Comparison of ENCODE assay signal across 9 cellular contexts in the genomic region with DNA sequence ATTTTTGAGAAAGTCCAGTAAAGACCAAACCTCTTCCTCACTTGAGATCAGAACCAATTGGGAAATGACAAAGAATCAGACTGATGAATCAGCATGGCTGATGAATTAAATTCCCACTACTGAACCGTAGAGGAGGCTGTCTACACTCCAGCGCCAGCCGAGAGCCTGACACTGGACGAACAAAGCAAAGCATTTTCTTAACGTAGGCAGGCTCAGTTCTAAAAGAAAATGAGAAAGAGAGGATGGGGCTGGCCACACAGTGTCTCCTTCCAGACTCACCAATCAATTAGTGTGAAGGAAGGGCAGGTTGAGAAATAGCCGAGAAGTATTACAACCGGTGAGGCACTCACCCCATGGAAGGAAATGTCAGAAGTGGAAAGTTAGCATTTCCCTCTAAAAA. TPM values are rescaled to one million over a fixed set of nuclear protein-coding genes. Genes with fewer than 3 reads are reported as not detected.
DNase-seq lines count a peak whose midpoint lies in the region; ATAC-seq and TF ChIP-seq lines count a peak whose summit lies in the region.
"Had no signal": no experiment of that assay in that cellular context is flagged by ENCODE, and none has a peak within 500 bp of the region (broad histone marks: within the 10 kb centered on the region; RNA-seq: fewer than 3 reads in every experiment).

No MANE protein-coding gene starts in this region.

- TF ChIP-seq POLR2A in heart left ventricle (IDR thresholded peaks at IDR 0.05) = no peak

- no peak overlapping the region for H3K4me3 Mint-ChIP-seq in stimulated activated naive CD8-positive, alpha-beta T cell treated with anti-CD3 and anti-CD28 coated beads, Interleukin-15, amount 100 ng/mL, for 72 hours
- no peak overlapping the region for H3K4me3 Mint-ChIP-seq in H9

- no peaks in the 10 kb centered on the region for H3K27me3 Mint-ChIP-seq in stimulated activated naive CD8-positive, alpha-beta T cell treated with anti-CD3 and anti-CD28 coated beads, Interleukin-15, amount 100 ng/mL, for 72 hours
- no peaks in the 10 kb centered on the region; the same call in 1 of the 2 replicates for H3K27me3 Mint-ChIP-seq in H9 (ENCODE audit: low read depth)

- TF ChIP-seq CTCF in heart left ventricle (IDR thresholded peaks at IDR 0.05) (peak in 3 of 12 donors; percentile 21 to 33 (median 31)), parathyroid adenoma (IDR thresholded peaks at IDR 0.05) (peak; percentile 27), OCI-LY7 (conservative IDR thresholded peaks at IDR 0.05; ENCODE audit: low read length) (no peak), H9 (conservative IDR thresholded peaks at IDR 0.05) (no peak)

- H3K9ac ChIP-seq in adipocyte (ENCODE audit: low read length) = peak overlapping the region; percentile 23
- H3K9ac ChIP-seq in parathyroid adenoma = no peak overlapping the region
- H3K9ac ChIP-seq in H9 (ENCODE audit: extremely low read depth, insufficient read length, low read length) = no peak overlapping the region

- no peak overlapping the region for H3K56ac ChIP-seq in H9 (ENCODE audit: insufficient read length, low read depth, low read length)

- peak; percentile 42 to 66 (median 50) for ATAC-seq in heart left ventricle
- ATAC-seq in stimulated activated naive CD8-positive, alpha-beta T cell treated with anti-CD3 and anti-CD28 coated beads, Interleukin-15, amount 100 ng/mL, for 72 hours = no peak

- POLR2A ChIA-PET in OCI-LY7 (lab: Charles Lee) = interaction anchor here (0.6 kb wide), 1 partner anchor 148 kb away, joined by 5 read pairs; no protein-coding TSS in a partner anchor

- H3K14ac ChIP-seq in H9 (ENCODE audit: insufficient read depth, low read length) = no peak overlapping the region

- in situ Hi-C loops in ACHN (cut with HindIII; ENCODE audit: low pct_ligation_motif_present, low pct_unique_long_range_greater_than_20kb, low sequenced_read_pairs) = no loop called here

- CTCF ChIA-PET in OCI-LY7 (lab: Charles Lee; ENCODE audit: unreplicated experiment) = no interaction called here

- H3T11ph ChIP-seq in H9 (ENCODE audit: low read length) = no peak overlapping the region

- 36 to 49% (median 40%) methylated on average over 7 of the region's 7 CpGs for WGBS in heart left ventricle, 4 donors
- WGBS in H9 (ENCODE audit: extremely low coverage, insufficient read length, low lambda C conversion rate) = no CpG with 5 or more reads among the region's 7 CpGs

- H3K4me3 ChIP-seq in adipocyte (ENCODE audit: low read length) (peak overlapping the region; percentile 28), heart left ventricle (peak overlapping the region in 4 of 12 donors; percentile 1 to 32 (median 20)), parathyroid adenoma (ENCODE audit: low read depth, low read length) (no peak overlapping the region), OCI-LY7 (ENCODE audit: low read depth, low read length, poor library complexity, severe bottlenecking) (no peak overlapping the region)

- H3K9me3 Mint-ChIP-seq in stimulated activated naive CD8-positive, alpha-beta T cell treated with anti-CD3 and anti-CD28 coated beads, Interleukin-15, amount 100 ng/mL, for 72 hours = no peaks in the 10 kb centered on the region
- H3K9me3 Mint-ChIP-seq in H9 = no peaks in the 10 kb centered on the region

- no peak overlapping the region for H2BK12ac ChIP-seq in H9 (ENCODE audit: insufficient read length, low read depth, low read length)

- H3K79me2 ChIP-seq in parathyroid adenoma = peaks cover 11% of the 10 kb centered on the region
- no peaks in the 10 kb centered on the region for H3K79me2 ChIP-seq in OCI-LY7 (ENCODE audit: insufficient read depth, low read depth, low read length)
- H3K79me2 ChIP-seq in H9 (ENCODE audit: insufficient read depth, low read length) = no peaks in the 10 kb centered on the region

- H4K5ac ChIP-seq in H9 (ENCODE audit: insufficient read length, low read depth, low read length) = no peak overlapping the region

- H2AFZ ChIP-seq in parathyroid adenoma (peak overlapping the region; percentile 17), OCI-LY7 (ENCODE audit: low read length) (no peak overlapping the region), H9 (ENCODE audit: low read length) (no peak overlapping the region)

- no peak overlapping the region for H2BK20ac ChIP-seq in H9 (ENCODE audit: low read depth, low read length, poor library complexity, severe bottlenecking)

- no peak overlapping the region for H4K8ac ChIP-seq in H9 (replicated peaks; ENCODE audit: insufficient read length, low read depth, low read length)

- H4K91ac ChIP-seq in H9 (ENCODE audit: insufficient read length, low read depth, low read length) = no peak overlapping the region

- no peaks in the 10 kb centered on the region for H3K23me2 ChIP-seq in H9 (ENCODE audit: insufficient read length, low read depth, low read length, poor library complexity, severe bottlenecking)

- H3K9me3 ChIP-seq in adipocyte (ENCODE audit: control insufficient read depth, low read length) (no peaks in the 10 kb centered on the region), heart left ventricle (no peaks in the 10 kb centered on the region), parathyroid adenoma (ENCODE audit: control insufficient read depth, low read length) (no peaks in the 10 kb centered on the region), OCI-LY7 (ENCODE audit: low read length) (no peaks in the 10 kb centered on the region), H9 (ENCODE audit: control insufficient read depth, low read depth, low read length) (no peaks in the 10 kb centered on the region)

- peak; percentile 84 for DNase-seq in ACHN
- peak; percentile 40 for DNase-seq in adipocyte (ENCODE audit: low read depth)
- DNase-seq in heart left ventricle = no peak
- no peak for DNase-seq in OCI-LY7 (ENCODE audit: low spot score)
- DNase-seq in activated T-cell treated with anti-CD3 and anti-CD28 coated beads for 4 hours = no peak
- no peak for DNase-seq in stimulated activated naive CD8-positive, alpha-beta T cell treated with anti-CD3 and anti-CD28 coated beads, Interleukin-15, amount 100 ng/mL, for 72 hours
- no peak for DNase-seq in H9
- DNase-seq: retina had no signal

- H3K4me1 Mint-ChIP-seq in stimulated activated naive CD8-positive, alpha-beta T cell treated with anti-CD3 and anti-CD28 coated beads, Interleukin-15, amount 100 ng/mL, for 72 hours = peaks cover 8% of the 10 kb centered on the region
- no peaks in the 10 kb centered on the region for H3K4me1 Mint-ChIP-seq in H9

- no peak overlapping the region for H3K27ac Mint-ChIP-seq in stimulated activated naive CD8-positive, alpha-beta T cell treated with anti-CD3 and anti-CD28 coated beads, Interleukin-15, amount 100 ng/mL, for 72 hours
- H3K27ac Mint-ChIP-seq in H9 = peak overlapping the region in 1 of 3 experiments; percentile 13; a peak in 1 of 7 replicates

- BruUV-seq in OCI-LY7 (replicated peaks; lab: Mats Ljungman, UMichigan) = no TSS peak

- no peaks in the 10 kb centered on the region for H3K27me3 ChIP-seq in adipocyte (replicated peaks; ENCODE audit: control insufficient read depth, insufficient read depth, low read length)
- H3K27me3 ChIP-seq in heart left ventricle = no peaks in the 10 kb centered on the region
- no peaks in the 10 kb centered on the region for H3K27me3 ChIP-seq in parathyroid adenoma (ENCODE audit: control insufficient read depth, insufficient read depth, low read length)
- H3K27me3 ChIP-seq in H9 (ENCODE audit: insufficient read depth, low read length) = no peaks in the 10 kb centered on the region

- H3K36me3 ChIP-seq in adipocyte (ENCODE audit: control insufficient read depth, insufficient read depth, low read length, severe bottlenecking) (no peaks in the 10 kb centered on the region), heart left ventricle (no peaks in the 10 kb centered on the region), parathyroid adenoma (ENCODE audit: control insufficient read depth, insufficient read depth, low read length) (no peaks in the 10 kb centered on the region), OCI-LY7 (ENCODE audit: insufficient read depth, low read length) (no peaks in the 10 kb centered on the region)

- H2AK5ac ChIP-seq in H9 (ENCODE audit: insufficient read length, low read length) = no peak overlapping the region

- no peaks in the 10 kb centered on the region for H3K36me3 Mint-ChIP-seq in H9 (ENCODE audit: insufficient read depth in 1 of 3, low read depth in 3 of 3)

- H3K27ac ChIP-seq in heart left ventricle (peak overlapping the region; percentile 4 to 93 (median 56)), parathyroid adenoma (peak overlapping the region; percentile 76), OCI-LY7 (ENCODE audit: low read depth, low read length, poor library complexity, severe bottlenecking) (no peak overlapping the region), H9 (ENCODE audit: insufficient read length, low read depth, low read length) (no peak overlapping the region)

- H4K20me1 ChIP-seq in OCI-LY7 (ENCODE audit: insufficient read depth, low read length) (no peaks in the 10 kb centered on the region), H9 (ENCODE audit: control insufficient read depth, insufficient read depth, insufficient read length) (no peaks in the 10 kb centered on the region)

- H3K79me1 ChIP-seq in H9 (ENCODE audit: insufficient read depth, low read depth, low read length, poor library complexity, severe bottlenecking) = no peaks in the 10 kb centered on the region

- no peak overlapping the region for H2BK15ac ChIP-seq in H9 (ENCODE audit: low read depth, low read length)

- peaks cover 28% of the 10 kb centered on the region for H3K4me1 ChIP-seq in adipocyte (ENCODE audit: control insufficient read depth, insufficient read depth, low read length)
- H3K4me1 ChIP-seq in heart left ventricle = peaks cover 0 to 55% (median 8%) of the 10 kb centered on the region in 12 donors
- peaks cover 23% of the 10 kb centered on the region for H3K4me1 ChIP-seq in parathyroid adenoma
- H3K4me1 ChIP-seq in OCI-LY7 (ENCODE audit: insufficient read depth, low read length, poor library complexity, severe bottlenecking) = no peaks in the 10 kb centered on the region
- H3K4me1 ChIP-seq in H9 (ENCODE audit: insufficient read depth, low read length) = no peaks in the 10 kb centered on the region

- no peaks in the 10 kb centered on the region for H3K9me2 ChIP-seq in OCI-LY7 (ENCODE audit: insufficient read depth, low read length)

- no peak overlapping the region for H3K4ac ChIP-seq in H9 (ENCODE audit: low read depth, low read length)

- intact Hi-C loops in heart left ventricle (cut with DNase I) = loop anchor here in 1 of 10 donors (5.0 kb wide), 1 partner anchor 35 kb away; no protein-coding TSS in a partner anchor
- intact Hi-C loops in OCI-LY7 (cut with micrococcal nuclease; ENCODE audit: unreplicated experiment) = no loop called here

- no peak overlapping the region for H2BK120ac ChIP-seq in H9 (ENCODE audit: low read depth, low read length, poor library complexity, severe bottlenecking)

- no peak overlapping the region for H2BK5ac ChIP-seq in H9 (ENCODE audit: insufficient read length, low read length)

- H3K4me2 ChIP-seq in parathyroid adenoma (ENCODE audit: low read length) (no peak overlapping the region), OCI-LY7 (ENCODE audit: low read length) (no peak overlapping the region), H9 (ENCODE audit: insufficient read depth, insufficient read length, low read length) (no peak overlapping the region)

- H3K18ac ChIP-seq in H9 (ENCODE audit: insufficient read length, low read depth, low read length) = no peak overlapping the region

- H3K23ac ChIP-seq in H9 (ENCODE audit: insufficient read length, low read depth, low read length) = no peak overlapping the region

RNA-seq across cellular contexts. Expression of a gene that starts 49.4 kb away (rescaled TPM):
- total RNA-seq in heart left ventricle (10 to 100 TPM; 20.9 to 52.0 (median 24.6) TPM), OCI-LY7 (2022) (not detected in 2 replicates), H9 (2021) (2.8 and 3.9 TPM in 2 replicates)
- polyA plus RNA-seq in heart left ventricle = 1 to 10 TPM; 5.5 to 9.1 TPM
- not detected in 2 replicates for total RNA-seq in OCI-LY7 (2014; rRNA removed; shearing (Covaris generic))

RNA-seq across cellular contexts. Expression of a gene that starts 49.4 kb away (rescaled TPM):
- total RNA-seq in heart left ventricle (10 to 100 TPM; 12.8 to 28.4 (median 20.1) TPM), OCI-LY7 (2022) (8.8 and 10.2 TPM in 2 replicates), H9 (2021) (18.6 and 20.3 TPM in 2 replicates)
- polyA plus RNA-seq in heart left ventricle = 10 to 100 TPM in 1 of 2 donors, 1 to 10 TPM in 1; 4.3 to 16.8 TPM
- total RNA-seq in OCI-LY7 (2014; rRNA removed; shearing (Covaris generic)) = 11.1 and 13.0 TPM in 2 replicates

Comparison
In these comparisons a context has a peak if more than half of its experiments do, and no peak if none do; other contexts are left out.
1. DNase-seq: peak in ACHN (single experiment) and adipocyte (single experiment); none in heart left ventricle (0 of 5), OCI-LY7 (single experiment), activated T-cell treated with anti-CD3 and anti-CD28 coated beads for 4 hours (single experiment), stimulated activated naive CD8-positive, alpha-beta T cell treated with anti-CD3 and anti-CD28 coated beads, Interleukin-15, amount 100 ng/mL, for 72 hours (0 of 2) and H9 (single experiment).
2. H3K27ac ChIP-seq: peak in heart left ventricle (12 of 12) and parathyroid adenoma (single experiment); none in OCI-LY7 (single experiment) and H9 (single experiment).